ENCODE assay signal across 8 cellular contexts in the genomic region with DNA sequence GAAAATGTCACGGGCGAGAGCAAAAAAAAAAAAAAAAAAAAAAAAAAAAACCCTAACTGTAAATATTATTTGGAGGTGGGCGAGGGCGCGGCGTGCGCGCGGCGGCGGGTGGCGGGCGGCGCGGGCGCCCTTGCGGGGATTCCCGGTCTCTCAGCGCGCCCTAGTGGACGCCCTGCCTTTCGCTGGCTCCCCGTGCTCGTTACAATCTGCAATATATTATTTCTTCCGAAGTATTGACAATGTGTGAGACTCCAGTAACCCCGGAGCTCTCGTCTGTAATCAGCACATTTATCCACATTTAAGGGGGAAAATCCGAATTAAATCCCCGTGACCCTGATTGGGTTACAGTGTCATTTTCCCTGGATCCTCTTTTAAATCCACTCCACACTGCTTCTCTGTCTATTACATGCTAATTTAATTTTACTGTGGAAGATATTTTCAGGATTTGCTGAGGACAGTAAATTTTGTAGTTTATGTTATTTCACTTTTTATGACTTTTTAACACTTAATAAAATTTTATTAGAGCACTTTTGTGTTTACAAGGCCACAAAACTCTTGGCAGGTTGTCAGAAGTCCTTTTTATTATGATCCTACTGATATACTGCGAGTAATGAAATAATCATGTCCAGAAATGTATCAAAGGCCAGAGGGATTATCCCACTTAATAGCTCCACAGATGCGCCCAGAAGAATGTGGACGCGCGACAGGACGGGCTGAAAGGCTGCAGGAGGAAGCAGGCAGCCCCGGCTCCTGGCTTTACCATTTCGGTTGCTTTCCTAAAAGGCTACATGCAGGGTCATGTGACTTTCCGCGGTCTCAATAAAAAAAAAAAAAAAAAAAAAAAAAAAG.
DNase-seq lines count a peak whose midpoint lies in the region; ATAC-seq and TF ChIP-seq lines count a peak whose summit lies in the region.

No MANE protein-coding gene starts in this region.

- H3K4me1 ChIP-seq in SJCRH30, result 0 out of 2 replicates have a peak, but pooled peaks cover 4% of the 10 kb centered on the region
- H3K4me1 ChIP-seq in osteoblast (ENCODE audit: insufficient read depth, low read length), result peaks cover 46% of the 10 kb centered on the region
- H3K4me1 ChIP-seq in upper lobe of right lung, result peaks cover 7% of the 10 kb centered on the region

- peak overlapping the region; percentile 88 for H3K4me2 ChIP-seq in osteoblast (ENCODE audit: insufficient read depth, low read length)

- peaks cover 46% of the 10 kb centered on the region for H3K27me3 Mint-ChIP-seq in activated naive CD4-positive, alpha-beta T cell treated with anti-CD3 and anti-CD28 coated beads, Interleukin-2, amount 50 U/mL, for 24 hours
- H3K27me3 Mint-ChIP-seq in glutamatergic neuron (ENCODE audit: unreplicated experiment), result peaks cover 6% of the 10 kb centered on the region

- no peaks in the 10 kb centered on the region for H3K36me3 Mint-ChIP-seq in activated naive CD4-positive, alpha-beta T cell treated with anti-CD3 and anti-CD28 coated beads, Interleukin-2, amount 50 U/mL, for 24 hours
- H3K36me3 Mint-ChIP-seq in glutamatergic neuron (ENCODE audit: unreplicated experiment), result no peaks in the 10 kb centered on the region

- H3K9me3 ChIP-seq in SJCRH30 (replicated peaks) (no peaks in the 10 kb centered on the region), osteoblast (ENCODE audit: low read depth, low read length) (no peaks in the 10 kb centered on the region), upper lobe of right lung (no peaks in the 10 kb centered on the region)

- DNase-seq in DMS53 treated with DMSO at 0.1 percent for 48 hours (lab: John Stamatoyannopoulos, UW; ENCODE audit: unreplicated experiment), result peak; percentile 68
- DNase-seq in Kasumi-1 (lab: John Stamatoyannopoulos, UW), result peak; percentile 74 to 82
- peak; percentile 47 to 69 for DNase-seq in SJCRH30
- peak; percentile 79 for DNase-seq in glutamatergic neuron
- peak; percentile 96 for DNase-seq in osteoblast (ENCODE audit: insufficient read length, low spot score, missing footprints)
- DNase-seq in upper lobe of right lung, result peak; percentile 79

- no peaks in the 10 kb centered on the region for H4K20me1 ChIP-seq in osteoblast (ENCODE audit: insufficient read depth, low read length)

- no peak overlapping the region for H3K27ac Mint-ChIP-seq in activated naive CD4-positive, alpha-beta T cell treated with anti-CD3 and anti-CD28 coated beads, Interleukin-2, amount 50 U/mL, for 24 hours
- no peak overlapping the region for H3K27ac Mint-ChIP-seq in glutamatergic neuron (ENCODE audit: unreplicated experiment)

- 0 out of 2 replicates have a peak, but pooled peaks cover 7% of the 10 kb centered on the region for H3K27me3 ChIP-seq in SJCRH30
- no peaks in the 10 kb centered on the region for H3K27me3 ChIP-seq in osteoblast (ENCODE audit: insufficient read depth, low read length)
- H3K27me3 ChIP-seq in upper lobe of right lung, result peaks cover 89% of the 10 kb centered on the region

- TF ChIP-seq CTCF in glutamatergic neuron (IDR thresholded peaks at IDR 0.05; ENCODE audit: partially characterized antibody, unreplicated experiment), result peak; percentile 70
- peak; percentile 75 for TF ChIP-seq CTCF in osteoblast (IDR thresholded peaks at IDR 0.05; ENCODE audit: extremely low read depth, low read depth, low read length)
- peak; percentile 79 for TF ChIP-seq CTCF in upper lobe of right lung (IDR thresholded peaks at IDR 0.05)

- H3K9me3 Mint-ChIP-seq in activated naive CD4-positive, alpha-beta T cell treated with anti-CD3 and anti-CD28 coated beads, Interleukin-2, amount 50 U/mL, for 24 hours, result no peaks in the 10 kb centered on the region
- H3K9me3 Mint-ChIP-seq in glutamatergic neuron (ENCODE audit: unreplicated experiment), result peaks cover 2% of the 10 kb centered on the region

- H3K27ac ChIP-seq in SJCRH30 (no peak overlapping the region), osteoblast (ENCODE audit: low read depth, low read length) (peak overlapping the region; percentile 73), upper lobe of right lung (no peak overlapping the region)

- H3K36me3 ChIP-seq in SJCRH30 (no peaks in the 10 kb centered on the region), osteoblast (ENCODE audit: insufficient read depth, low read length) (no peaks in the 10 kb centered on the region), upper lobe of right lung (no peaks in the 10 kb centered on the region)

- peaks cover 9% of the 10 kb centered on the region for H3K79me2 ChIP-seq in osteoblast (ENCODE audit: insufficient read depth, low read length)

- ATAC-seq in GM21737 (IDR thresholded peaks at IDR 0.05; ENCODE audit: unreplicated experiment), result peak; percentile 73
- ATAC-seq in upper lobe of right lung, result peak; percentile 92

- H2AFZ ChIP-seq in osteoblast (ENCODE audit: low read length), result peak overlapping the region; percentile 66

- peaks cover 8% of the 10 kb centered on the region for H3K4me1 Mint-ChIP-seq in activated naive CD4-positive, alpha-beta T cell treated with anti-CD3 and anti-CD28 coated beads, Interleukin-2, amount 50 U/mL, for 24 hours
- H3K4me1 Mint-ChIP-seq in glutamatergic neuron (ENCODE audit: low read depth, unreplicated experiment), result no peaks in the 10 kb centered on the region

- H3K4me3 ChIP-seq in SJCRH30 (no peak overlapping the region), osteoblast (ENCODE audit: insufficient read depth, low read length) (peak overlapping the region; percentile 79), upper lobe of right lung (peak overlapping the region; percentile 58)

- peak overlapping the region; percentile 74 for H3K4me3 Mint-ChIP-seq in activated naive CD4-positive, alpha-beta T cell treated with anti-CD3 and anti-CD28 coated beads, Interleukin-2, amount 50 U/mL, for 24 hours
- H3K4me3 Mint-ChIP-seq in glutamatergic neuron (ENCODE audit: unreplicated experiment), result peak overlapping the region; percentile 74

- intact Hi-C loops in upper lobe of right lung (cut with DNase I), result loop anchor here (5.0 kb wide), 1 partner anchor 511 kb away; a partner anchor contains a TSS
